15 cellular contexts compared by ENCODE assay signal in genomic region chr18:26457611-26458350, GRCh38.
DNase-seq lines count a peak whose midpoint lies in the region; ATAC-seq and TF ChIP-seq lines count a peak whose summit lies in the region.
"Had no signal": no experiment of that assay in that cellular context is flagged by ENCODE, and none has a peak within 500 bp of the region (broad histone marks: within the 10 kb centered on the region; RNA-seq: fewer than 3 reads in every experiment).

No MANE protein-coding gene starts in this region.

- peak overlapping the region; percentile 39 for H3K4me2 ChIP-seq in Loucy (ENCODE audit: low read depth, low read length, poor library complexity, severe bottlenecking)
- no peak overlapping the region for H3K4me2 ChIP-seq in mammary epithelial cell (ENCODE audit: insufficient read depth, low read depth, low read length)
- H3K4me2 ChIP-seq in mesendoderm (ENCODE audit: low read length), result no peak overlapping the region

- no peak overlapping the region for H2AK5ac ChIP-seq in mesendoderm (ENCODE audit: low read length)

- peak overlapping the region; percentile 45 for H3K9ac ChIP-seq in Loucy (ENCODE audit: low read depth, low read length, poor library complexity, severe bottlenecking)
- H3K9ac ChIP-seq in mammary epithelial cell (ENCODE audit: insufficient read depth, low read length), result no peak overlapping the region
- H3K9ac ChIP-seq in mesendoderm (ENCODE audit: low read length), result no peak overlapping the region

- peaks cover 6 to 10% of the 10 kb centered on the region in 2 donors for H3K4me1 Mint-ChIP-seq in immature natural killer cell

- no peaks in the 10 kb centered on the region for H3K79me1 ChIP-seq in mesendoderm (ENCODE audit: low read length)

- H4K20me1 ChIP-seq in Loucy (ENCODE audit: insufficient read depth, low read length, poor library complexity, severe bottlenecking) (no peaks in the 10 kb centered on the region), mammary epithelial cell (ENCODE audit: insufficient read depth, low read length) (no peaks in the 10 kb centered on the region)

- H3K36me3 ChIP-seq in Loucy (ENCODE audit: insufficient read depth, low read length) (no peaks in the 10 kb centered on the region; the same call in 1 of the 2 replicates), mammary epithelial cell (ENCODE audit: insufficient read depth, low read length) (peaks cover 12% of the 10 kb centered on the region), mesendoderm (ENCODE audit: control insufficient read depth, insufficient read depth, low read length) (no peaks in the 10 kb centered on the region), transverse colon (no peaks in the 10 kb centered on the region)
- H3K36me3 ChIP-seq: ovary had no signal

- peaks cover 0 to 2% (median 0%) of the 10 kb centered on the region in 3 donors for H3K27me3 Mint-ChIP-seq in immature natural killer cell (ENCODE audit: low read depth in 3 of 3)
- H3K27me3 Mint-ChIP-seq: activated CD4-positive, alpha-beta memory T cell treated with anti-CD3 and anti-CD28 coated beads for 36 hours had no signal

- no peak overlapping the region for H4K5ac ChIP-seq in mesendoderm (ENCODE audit: low read length)

- H3K4me1 ChIP-seq in Loucy (ENCODE audit: insufficient read depth, low read length, poor library complexity, severe bottlenecking), result peaks cover 16% of the 10 kb centered on the region
- H3K4me1 ChIP-seq in mammary epithelial cell (ENCODE audit: insufficient read depth, low read length), result peaks cover 36% of the 10 kb centered on the region
- H3K4me1 ChIP-seq in mesendoderm (ENCODE audit: control insufficient read depth, low read depth, low read length), result no peaks in the 10 kb centered on the region
- H3K4me1 ChIP-seq in transverse colon, result no peaks in the 10 kb centered on the region

- peak overlapping the region; percentile 34 for H3K27ac ChIP-seq in mammary epithelial cell (ENCODE audit: insufficient read depth, low read depth, low read length)
- no peak overlapping the region for H3K27ac ChIP-seq in mesendoderm (ENCODE audit: low read depth, low read length)
- H3K27ac ChIP-seq in transverse colon, result no peak overlapping the region
- H3K27ac ChIP-seq: ovary had no signal

- H4K8ac ChIP-seq in mesendoderm (ENCODE audit: low read depth, low read length), result no peak overlapping the region

- DNase-seq in DMS 273 (lab: John Stamatoyannopoulos, UW; ENCODE audit: unreplicated experiment) (peak; percentile 75), mammary epithelial cell (no peak), mesendoderm (peak; percentile 88), transverse colon (no peak), immature natural killer cell (no peak), pons (ENCODE audit: low spot score) (no peak)
- DNase-seq: activated naive CD4-positive, alpha-beta T cell; C1 segment of cervical spinal cord; GF-D8; NCI-H1092 treated with DMSO at 0.1 percent for 48 hours; ovary; stimulated activated naive CD4-positive, alpha-beta T cell had no signal

- no peak for ATAC-seq in GM21737 (IDR thresholded peaks at IDR 0.05; ENCODE audit: unreplicated experiment)

- 91% methylated on average over 22 of the region's 22 CpGs for WGBS in mammary epithelial cell (ENCODE audit: low coverage, missing lambda C conversion rate)
- WGBS in mesendoderm (ENCODE audit: extremely low coverage, insufficient coverage, low lambda C conversion rate), result no CpG with 5 or more reads among the region's 22 CpGs
- 88% methylated on average over 22 of the region's 22 CpGs; no CpG with 5 or more reads in 1 of the 2 donors for WGBS in transverse colon (ENCODE audit: low coverage in 1 of 2), 2 donors

- H2BK5ac ChIP-seq in mesendoderm (ENCODE audit: low read length), result no peak overlapping the region

- no peak overlapping the region for H2BK120ac ChIP-seq in mesendoderm (ENCODE audit: low read depth, low read length)

- in situ Hi-C loops in mammary epithelial cell (cut with MboI; ENCODE audit: low sequenced_read_pairs in 2 of 2), result no loop called here
- in situ Hi-C loops in transverse colon (cut with MboI; ENCODE audit: low pct_ligation_motif_present in 1 of 4, low pct_unique_long_range_greater_than_20kb in 1 of 4, low sequenced_read_pairs in 3 of 4), result no loop called here

- no peak overlapping the region for H3K23ac ChIP-seq in mesendoderm (ENCODE audit: low read length)

- no peaks in the 10 kb centered on the region for H3K9me3 Mint-ChIP-seq in immature natural killer cell
- H3K9me3 Mint-ChIP-seq: activated CD4-positive, alpha-beta memory T cell treated with anti-CD3 and anti-CD28 coated beads for 36 hours had no signal

- no peak for TF ChIP-seq POLR2A in transverse colon (IDR thresholded peaks at IDR 0.05)

- H3K18ac ChIP-seq in mesendoderm (ENCODE audit: low read length), result no peak overlapping the region

- no peaks in the 10 kb centered on the region for H3K9me3 ChIP-seq in Loucy (ENCODE audit: insufficient read depth, low read depth, low read length)
- H3K9me3 ChIP-seq in mammary epithelial cell (replicated peaks; ENCODE audit: insufficient read depth, low read length), result no peaks in the 10 kb centered on the region
- H3K9me3 ChIP-seq in transverse colon, result no peaks in the 10 kb centered on the region
- H3K9me3 ChIP-seq: ovary had no signal

- H3K56ac ChIP-seq in mesendoderm (ENCODE audit: low read length), result peak overlapping the region; percentile 12

- intact Hi-C loops in mammary epithelial cell (cut with micrococcal nuclease) (no loop called here), transverse colon (cut with DNase I; ENCODE audit: low total_unique reads) (no loop called here)

- H3K4ac ChIP-seq in mesendoderm (ENCODE audit: low read depth, low read length), result no peak overlapping the region

- H3K4me3 ChIP-seq in Loucy (ENCODE audit: low read length, poor library complexity, severe bottlenecking), result no peak overlapping the region
- no peak overlapping the region for H3K4me3 ChIP-seq in mammary epithelial cell (replicated peaks in 1 of 3; ENCODE audit: insufficient read depth in 1 of 3, low read depth in 2 of 3, low read length in 3 of 3)
- H3K4me3 ChIP-seq in mesendoderm (ENCODE audit: low read length), result no peak overlapping the region
- no peak overlapping the region for H3K4me3 ChIP-seq in transverse colon
- H3K4me3 ChIP-seq: ovary had no signal

- dilution Hi-C loops in mammary epithelial cell (cut with HindIII; ENCODE audit: low sequenced_read_pairs), result no loop called here

- H3K4me3 Mint-ChIP-seq in immature natural killer cell, result no peak overlapping the region
- H3K4me3 Mint-ChIP-seq: activated CD4-positive, alpha-beta memory T cell treated with anti-CD3 and anti-CD28 coated beads for 36 hours had no signal

- H2BK15ac ChIP-seq in mesendoderm (replicated peaks; ENCODE audit: low read depth), result no peak overlapping the region

- H3K79me2 ChIP-seq in Loucy (ENCODE audit: insufficient read depth, low read length) (no peaks in the 10 kb centered on the region), mammary epithelial cell (ENCODE audit: insufficient read depth, low read length) (no peaks in the 10 kb centered on the region), mesendoderm (ENCODE audit: control insufficient read depth, insufficient read depth, low read length) (no peaks in the 10 kb centered on the region)

- H3K9me2 ChIP-seq in Loucy (replicated peaks; ENCODE audit: low read depth, low read length), result no peaks in the 10 kb centered on the region

- CTCF ChIA-PET in mammary epithelial cell (lab: Charles Lee; ENCODE audit: low non-redundant PET), result no interaction called here

- BruUV-seq in mammary epithelial cell (replicated peaks; lab: Mats Ljungman, UMichigan), result no TSS peak

- peaks cover 14 to 26% (median 22%) of the 10 kb centered on the region in 3 donors for H3K36me3 Mint-ChIP-seq in immature natural killer cell

- H2AFZ ChIP-seq in Loucy (ENCODE audit: low read length) (no peak overlapping the region), mammary epithelial cell (ENCODE audit: low read depth, low read length) (no peak overlapping the region)

- no peak overlapping the region for H3K27ac Mint-ChIP-seq in immature natural killer cell
- H3K27ac Mint-ChIP-seq: activated CD4-positive, alpha-beta memory T cell treated with anti-CD3 and anti-CD28 coated beads for 36 hours had no signal

- no peaks in the 10 kb centered on the region for H3K27me3 ChIP-seq in Loucy (ENCODE audit: insufficient read depth, low read length, poor library complexity, severe bottlenecking)
- H3K27me3 ChIP-seq in mammary epithelial cell (ENCODE audit: insufficient read depth, low read length), result no peaks in the 10 kb centered on the region
- H3K27me3 ChIP-seq in mesendoderm (ENCODE audit: insufficient read depth, low read length, poor library complexity), result no peaks in the 10 kb centered on the region
- no peaks in the 10 kb centered on the region for H3K27me3 ChIP-seq in transverse colon
- H3K27me3 ChIP-seq: ovary had no signal

- peak; percentile 47 for TF ChIP-seq CTCF in Loucy (conservative IDR thresholded peaks at IDR 0.05; ENCODE audit: low read length)
- TF ChIP-seq CTCF in mammary epithelial cell (conservative IDR thresholded peaks at IDR 0.05 in 1 of 2, IDR thresholded peaks at IDR 0.05 in 1 of 2; ENCODE audit: extremely low read depth in 1 of 2, insufficient read depth in 1 of 2, low read depth in 1 of 2, low read length in 2 of 2), result no peak
- no peak for TF ChIP-seq CTCF in transverse colon (IDR thresholded peaks at IDR 0.05)

- H3F3A ChIP-seq in Loucy (ENCODE audit: low read depth), result no peaks in the 10 kb centered on the region

- TF ChIP-seq EP300 in transverse colon (IDR thresholded peaks at IDR 0.05; ENCODE audit: low read depth), result no peak

Comparison
In these comparisons a context has a peak if more than half of its experiments do, and no peak if none do; other contexts are left out.
1. DNase-seq: peak in DMS 273 (single experiment) and mesendoderm (single experiment); none in mammary epithelial cell (single experiment), transverse colon (single experiment), immature natural killer cell (0 of 3) and pons (single experiment).